21 cellular contexts compared by ENCODE assay signal in the genomic region with DNA sequence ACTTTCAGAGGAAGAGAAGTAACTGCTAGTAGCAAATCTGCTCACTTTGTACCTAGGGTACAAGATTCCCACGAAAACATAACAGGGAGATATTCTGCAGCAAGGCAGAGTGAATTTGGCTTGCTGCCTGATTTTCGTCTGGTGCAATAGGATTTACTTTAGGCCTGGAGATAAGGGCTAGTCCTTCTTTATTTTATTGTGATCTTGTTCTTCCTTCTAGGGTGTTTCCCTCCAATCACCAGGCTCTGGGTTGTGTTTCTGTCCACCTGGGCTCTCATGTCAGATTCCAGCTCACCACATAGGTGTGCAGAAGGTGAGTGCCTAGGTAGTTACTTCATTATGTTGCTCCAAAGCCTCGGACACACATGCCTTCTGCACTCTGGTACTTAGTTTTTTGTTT.
"Had no signal": no experiment of that assay in that cellular context is flagged by ENCODE, and none has a peak within 500 bp of the region (broad histone marks: within the 10 kb centered on the region; RNA-seq: fewer than 3 reads in every experiment).

No MANE protein-coding gene starts in this region.

- H3K27me3 Mint-ChIP-seq: activated B cell treated with CpG ODN at 0.5 μM for 24 hours; activated CD4-positive, alpha-beta memory T cell treated with anti-CD3 and anti-CD28 coated beads for 36 hours; activated CD4-positive, alpha-beta T cell treated with anti-CD3 and anti-CD28 coated beads for 36 hours had no signal

- H3K4me1 Mint-ChIP-seq: activated B cell treated with CpG ODN at 0.5 μM for 24 hours; activated CD4-positive, alpha-beta T cell treated with anti-CD3 and anti-CD28 coated beads for 36 hours; central memory CD8-positive, alpha-beta T cell; natural killer cell had no signal

- H3K9me3 ChIP-seq: esophagus squamous epithelium, gastrocnemius medialis had no signal

- H3K36me3 ChIP-seq: esophagus squamous epithelium, gastrocnemius medialis had no signal

- H3K27ac Mint-ChIP-seq: activated B cell treated with CpG ODN at 0.5 μM for 24 hours; activated CD4-positive, alpha-beta memory T cell treated with anti-CD3 and anti-CD28 coated beads for 36 hours; activated CD4-positive, alpha-beta T cell treated with anti-CD3 and anti-CD28 coated beads for 36 hours; activated naive CD4-positive, alpha-beta T cell treated with anti-CD3 and anti-CD28 coated beads, Interleukin-2, amount 50 U/mL, for 72 hours; mesothelial cell of epicardium; natural killer cell had no signal

- H3K27me3 ChIP-seq: esophagus squamous epithelium, gastrocnemius medialis had no signal

- FAIRE-seq: colon, endothelial cell of umbilical vein had no signal

- H3K36me3 Mint-ChIP-seq: activated CD4-positive, alpha-beta memory T cell treated with anti-CD3 and anti-CD28 coated beads for 36 hours; activated naive CD4-positive, alpha-beta T cell treated with anti-CD3 and anti-CD28 coated beads, Interleukin-2, amount 50 U/mL, for 72 hours; mesothelial cell of epicardium; natural killer cell had no signal

- DNase-seq: activated B cell treated with CpG ODN at 0.5 μM for 24 hours; activated CD4-positive, alpha-beta memory T cell treated with anti-CD3 and anti-CD28 coated beads for 36 hours; activated CD4-positive, alpha-beta T cell treated with anti-CD3 and anti-CD28 coated beads for 36 hours; activated gamma-delta T cell treated with Interleukin-2 at 50 U/mL for 16 hours; activated T-cell treated with anti-CD3 and anti-CD28 coated beads, Interleukin-2, amount 50 U/mL, for 1 hour; aorta; effector memory CD8-positive, alpha-beta T cell; esophagus squamous epithelium; gastrocnemius medialis; hypothalamus; left ventricle myocardium superior; mammary epithelial cell; natural killer cell; stimulated activated CD4-positive, alpha-beta T cell treated with anti-CD3 and anti-CD28 coated beads, Interleukin-4, amount 100 ng/mL, for 1 hour; stimulated activated naive CD4-positive, alpha-beta T cell had no signal

- H3K4me3 Mint-ChIP-seq: activated B cell treated with CpG ODN at 0.5 μM for 24 hours; activated CD4-positive, alpha-beta memory T cell treated with anti-CD3 and anti-CD28 coated beads for 36 hours; activated CD4-positive, alpha-beta T cell treated with anti-CD3 and anti-CD28 coated beads for 36 hours; central memory CD8-positive, alpha-beta T cell; effector memory CD8-positive, alpha-beta T cell; mesothelial cell of epicardium; natural killer cell had no signal

- ATAC-seq: activated CD4-positive, alpha-beta T cell treated with anti-CD3 and anti-CD28 coated beads for 36 hours; activated naive CD4-positive, alpha-beta T cell treated with anti-CD3 and anti-CD28 coated beads, Interleukin-2, amount 50 U/mL, for 72 hours; effector memory CD8-positive, alpha-beta T cell; gastrocnemius medialis; left ventricle myocardium superior; natural killer cell; sciatic nerve had no signal

- H3K27ac ChIP-seq: gastrocnemius medialis had no signal

- H3K4me3 ChIP-seq: esophagus squamous epithelium, gastrocnemius medialis had no signal

- H3K4me1 ChIP-seq: gastrocnemius medialis had no signal
